Comparison of ENCODE assay signal across 20 cellular contexts in the genomic region with DNA sequence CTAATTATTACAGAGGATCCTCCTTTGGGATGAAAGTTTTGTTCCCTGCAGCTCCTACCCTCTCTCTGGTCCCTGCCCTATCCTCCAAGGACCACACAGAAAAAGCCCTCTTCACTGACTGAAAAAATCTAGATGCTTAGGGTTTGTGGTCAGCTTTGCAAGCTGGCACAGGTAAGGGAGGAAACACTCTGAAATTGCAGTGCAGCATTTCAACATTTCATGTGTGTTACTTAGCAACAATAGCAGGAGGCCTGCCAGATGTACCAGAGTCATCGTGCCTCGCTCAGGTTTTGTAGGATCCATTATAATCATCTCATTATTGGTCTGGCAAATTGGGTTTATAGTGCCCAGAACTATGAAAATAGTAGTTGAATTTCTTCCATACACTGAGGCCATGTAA.
DNase-seq lines count a peak whose midpoint lies in the region; ATAC-seq and TF ChIP-seq lines count a peak whose summit lies in the region.
"Had no signal": no experiment of that assay in that cellular context is flagged by ENCODE, and none has a peak within 500 bp of the region (broad histone marks: within the 10 kb centered on the region; RNA-seq: fewer than 3 reads in every experiment).

No MANE protein-coding gene starts in this region.

- ATAC-seq in GM19351 (IDR thresholded peaks at IDR 0.05; ENCODE audit: unreplicated experiment), result no peak
- ATAC-seq: activated T-helper 17 cell treated with anti-CD3 and anti-CD28 coated beads, Interleukin-2, amount 50 U/mL, for 72 hours; SK-N-SH treated with all-trans-retinoic acid at 6 μM for 48 hours; WTC11 had no signal

- H3K27ac ChIP-seq in dorsolateral prefrontal cortex, result peak overlapping the region in 52 of 59 donors; percentile 8 to 94 (median 85)
- H3K27ac ChIP-seq: BLaER1, uterus had no signal

- TF ChIP-seq CTCF in dorsolateral prefrontal cortex (IDR thresholded peaks at IDR 0.05 in 54 of 56, conservative IDR thresholded peaks at IDR 0.05 in 2 of 56; ENCODE audit: low read depth in 1 of 56, partially characterized antibody in 56 of 56), result no peak

- DNase-seq in NCI-H748 (lab: John Stamatoyannopoulos, UW; ENCODE audit: unreplicated experiment) (peak; percentile 26), NCI-H748 treated with DMSO at 0.1 percent for 48 hours (lab: John Stamatoyannopoulos, UW) (no peak), DMS153 (lab: John Stamatoyannopoulos, UW) (peak; percentile 66), RPMI8226 (peak; percentile 36), dorsolateral prefrontal cortex (no peak), NCI-H2081 treated with DMSO at 0.1 percent for 48 hours (lab: John Stamatoyannopoulos, UW) (no peak)
- DNase-seq in central memory CD4-positive, alpha-beta T cell, result no peak
- DNase-seq: activated naive CD8-positive, alpha-beta T cell treated with anti-CD3 and anti-CD28 coated beads, Interleukin-2, amount 10 ng/mL, durations not matched to agents 7 days and 5 days; Calu3; effector memory CD4-positive, alpha-beta T cell; kidney glomerular epithelial cell; mesenchymal stem cell; NK-92 treated with Interleukin-12 subunit alpha and Interleukin-12 subunit beta, amount 100 ng/mL, for 24 hours; T-helper 9 cell; uterus had no signal

- H3K4me3 ChIP-seq in dorsolateral prefrontal cortex, result no peak overlapping the region
- H3K4me3 ChIP-seq: BLaER1, uterus had no signal

- intact Hi-C loops in dorsolateral prefrontal cortex (cut with DNase I), result loop anchor here in 1 of 2 donors (10.0 kb wide), 3 partner anchors 75 to 315 kb away; no protein-coding TSS in a partner anchor

- no peaks in the 10 kb centered on the region for H3K27me3 ChIP-seq in dorsolateral prefrontal cortex
- H3K27me3 ChIP-seq: BLaER1, uterus had no signal

Comparison
In these comparisons a context has a peak if more than half of its experiments do, and no peak if none do; other contexts are left out.
1. DNase-seq: peak in NCI-H748 (single experiment), DMS153 (single experiment) and RPMI8226 (single experiment); none in NCI-H748 treated with DMSO at 0.1 percent for 48 hours (single experiment), dorsolateral prefrontal cortex (0 of 10), central memory CD4-positive, alpha-beta T cell (single experiment) and NCI-H2081 treated with DMSO at 0.1 percent for 48 hours (single experiment).